9 cellular contexts compared by ENCODE assay signal in genomic region chr17:47615766-47616424, GRCh38. TPM values are rescaled to one million over a fixed set of nuclear protein-coding genes. Genes with fewer than 3 reads are reported as not detected.
DNase-seq lines count a peak whose midpoint lies in the region; ATAC-seq and TF ChIP-seq lines count a peak whose summit lies in the region.
"Had no signal": no experiment of that assay in that cellular context is flagged by ENCODE, and none has a peak within 500 bp of the region (broad histone marks: within the 10 kb centered on the region; RNA-seq: fewer than 3 reads in every experiment).

No MANE protein-coding gene starts in this region.

- H3K27me3 ChIP-seq in PC-9 (ENCODE audit: insufficient read depth, low read depth): no peaks in the 10 kb centered on the region
- no peaks in the 10 kb centered on the region for H3K27me3 ChIP-seq in dorsolateral prefrontal cortex
- H3K27me3 ChIP-seq: SJSA1 had no signal

- CTCF ChIA-PET in PC-9 (lab: Charles Lee): interaction anchor here (0.5 to 0.6 kb wide), 2 partner anchors 65 to 105 kb away, joined by 3 to 7 read pairs; no protein-coding TSS in a partner anchor

- no peaks in the 10 kb centered on the region for H3K9me2 ChIP-seq in PC-9 (ENCODE audit: insufficient read depth)

- H3K27me3 Mint-ChIP-seq in HFFc6 (ENCODE audit: insufficient read depth) (peaks cover 3% of the 10 kb centered on the region; the same call in 1 of the 2 replicates), mesothelial cell of epicardium (ENCODE audit: low read depth) (no peaks in the 10 kb centered on the region)

- no peak overlapping the region for H2AFZ ChIP-seq in PC-9

- peaks cover 97% of the 10 kb centered on the region for H3F3A ChIP-seq in PC-9 (ENCODE audit: insufficient read depth, low read depth)

- H3K4me3 ChIP-seq in PC-9 (no peak overlapping the region), dorsolateral prefrontal cortex (no peak overlapping the region)
- H3K4me3 ChIP-seq: SJSA1 had no signal

- DNase-seq in Caki2 (ENCODE audit: low read depth) (peak; percentile 46), HFFc6 (peak; percentile 50), PC-9 (peak in 1 of 2 experiments; percentile 49), dorsolateral prefrontal cortex (no peak), mesothelial cell of epicardium (ENCODE audit: low spot score in 2 of 2, unreplicated experiment in 2 of 2) (no peak), cortex of kidney (lab: John Stamatoyannopoulos, UW) (no peak), GF-D8 (lab: John Stamatoyannopoulos, UW) (no peak)

- intact Hi-C loops in PC-9 (cut with micrococcal nuclease; ENCODE audit: unreplicated experiment) (loop anchor here (5.0 to 10.0 kb wide), 3 partner anchors 251 to 671 kb away; partner anchors contain the start of gene EFCAB13), dorsolateral prefrontal cortex (cut with DNase I) (loop anchor here in 1 of 2 donors (10.0 kb wide), 1 partner anchor 121 kb away; no protein-coding TSS in a partner anchor)

- peaks cover 9% of the 10 kb centered on the region; the same call in 1 of the 2 replicates for H3K79me2 ChIP-seq in PC-9 (ENCODE audit: low read depth)

- no TSS peak for BruUV-seq in PC-9 (replicated peaks; lab: Mats Ljungman, UMichigan)

- H3K27ac ChIP-seq in PC-9 (0 out of 2 replicates have a peak overlapping the region, but pooled peaks have one; percentile 7), dorsolateral prefrontal cortex (peak overlapping the region in 6 of 59 donors; percentile 0 to 33 (median 16))
- H3K27ac ChIP-seq: SJSA1 had no signal

- H3K4me1 ChIP-seq in PC-9 (replicated peaks; ENCODE audit: insufficient read depth): peaks cover 30% of the 10 kb centered on the region

- in situ Hi-C loops in Caki2 (cut with HindIII; ENCODE audit: low pct_unique_long_range_greater_than_20kb, low sequenced_read_pairs): no loop called here

- POLR2A ChIA-PET in PC-9 (lab: Charles Lee; ENCODE audit: unreplicated experiment): no interaction called here

- no peak overlapping the region for H3K4me2 ChIP-seq in PC-9

- no peak for ATAC-seq in HG03565 (IDR thresholded peaks at IDR 0.05; ENCODE audit: unreplicated experiment)

- peaks cover 37% of the 10 kb centered on the region for H3K4me1 Mint-ChIP-seq in HFFc6 (ENCODE audit: low read depth)
- H3K4me1 Mint-ChIP-seq in mesothelial cell of epicardium: peaks cover 3% of the 10 kb centered on the region

- H3K27ac Mint-ChIP-seq in HFFc6: peak overlapping the region; percentile 55
- H3K27ac Mint-ChIP-seq in mesothelial cell of epicardium: peak overlapping the region; percentile 50

- peaks cover 31% of the 10 kb centered on the region for H3K36me3 Mint-ChIP-seq in HFFc6 (ENCODE audit: low read depth)
- peaks cover 26% of the 10 kb centered on the region for H3K36me3 Mint-ChIP-seq in mesothelial cell of epicardium

- peaks cover 56% of the 10 kb centered on the region for H3K36me3 ChIP-seq in PC-9 (ENCODE audit: low read depth)

- peaks cover 10% of the 10 kb centered on the region; the same call in 1 of the 2 replicates for H4K20me1 ChIP-seq in PC-9 (ENCODE audit: insufficient read depth)

- TF ChIP-seq CTCF in HFFc6 (IDR thresholded peaks at IDR 0.05) (peak; percentile 92), PC-9 (conservative IDR thresholded peaks at IDR 0.05) (peak; percentile 93), dorsolateral prefrontal cortex (IDR thresholded peaks at IDR 0.05 in 54 of 56, conservative IDR thresholded peaks at IDR 0.05 in 2 of 56; ENCODE audit: low read depth in 1 of 56, partially characterized antibody in 56 of 56) (peak; percentile 61 to 93 (median 82)), mesothelial cell of epicardium (IDR thresholded peaks at IDR 0.05; ENCODE audit: unreplicated experiment) (peak; percentile 75)

- no peak overlapping the region for H3K4me3 Mint-ChIP-seq in HFFc6
- no peak overlapping the region for H3K4me3 Mint-ChIP-seq in mesothelial cell of epicardium

- H3K9me3 Mint-ChIP-seq in HFFc6: no peaks in the 10 kb centered on the region
- H3K9me3 Mint-ChIP-seq in mesothelial cell of epicardium: no peaks in the 10 kb centered on the region

- no peaks in the 10 kb centered on the region for H3K9me3 ChIP-seq in PC-9 (ENCODE audit: insufficient read depth, low read depth)
- H3K9me3 ChIP-seq: SJSA1 had no signal

RNA-seq across cellular contexts. Expression of gene KPNB1, which starts 33.8 kb away (rescaled TPM):
- 188 and 192 TPM in 2 replicates for total RNA-seq in Caki2 (2014; rRNA removed; shearing (Covaris generic); ENCODE audit: low replicate concordance)
- total RNA-seq in HFFc6 (2021; fragmentation: NEBNext Ultra II Directional; extraction: Animal tissue kit (Norgen Biotek cat#: 25700)): 100 to 1,000 TPM; 439 to 580 (median 549) TPM
- total RNA-seq in PC-9 (2021) (305 and 306 TPM in 2 replicates), dorsolateral prefrontal cortex (100 to 1,000 TPM; 131 to 228 (median 183) TPM), mesothelial cell of epicardium (284 to 314 TPM (median 302 TPM) in 3 replicates)

Comparison
In these comparisons a context has a peak if more than half of its experiments do, and no peak if none do; other contexts are left out.
1. DNase-seq: peak in Caki2 (single experiment) and HFFc6 (single experiment); none in dorsolateral prefrontal cortex (0 of 10), mesothelial cell of epicardium (0 of 2), cortex of kidney (single experiment) and GF-D8 (single experiment).
2. Peak in every context shown above with its lines, with median percentiles within 50 percentile points of each other: CTCF ChIP-seq.